Comparison of ENCODE assay signal across 9 cellular contexts in the genomic region with DNA sequence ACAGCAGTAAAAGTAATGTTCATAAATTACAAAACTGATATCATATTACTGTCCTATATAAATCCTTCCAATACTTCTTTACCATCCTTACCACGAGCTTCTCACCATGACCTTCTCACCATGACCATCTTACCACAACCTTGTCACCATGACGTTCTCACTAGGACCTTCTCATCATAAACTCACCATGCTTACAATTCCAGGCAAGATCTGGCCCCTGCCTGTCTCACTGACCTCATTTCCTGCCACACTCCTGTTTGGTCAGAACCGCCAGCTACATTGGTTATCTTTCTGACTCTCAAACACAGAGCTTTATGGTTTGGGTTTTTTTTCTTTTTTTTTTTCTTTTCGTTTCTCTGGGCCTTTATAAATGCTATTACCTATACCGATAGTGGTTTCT.
DNase-seq lines count a peak whose midpoint lies in the region; ATAC-seq, FAIRE-seq and TF ChIP-seq lines count a peak whose summit lies in the region.
"Had no signal": no experiment of that assay in that cellular context is flagged by ENCODE, and none has a peak within 500 bp of the region (broad histone marks: within the 10 kb centered on the region; RNA-seq: fewer than 3 reads in every experiment).

No MANE protein-coding gene starts in this region.

- no peak for TF ChIP-seq CTCF in D721Med (IDR thresholded peaks at IDR 0.05; ENCODE audit: insufficient read depth, missing control alignments)

- H3K27me3 ChIP-seq in CD4-positive, alpha-beta memory T cell (ENCODE audit: insufficient read depth, low read length) = no peaks in the 10 kb centered on the region

- POLR2A ChIA-PET in CD4-positive, alpha-beta memory T cell (lab: Charles Lee; ENCODE audit: partially characterized antibody) = interaction anchor here (1.2 to 2.8 kb wide), 6 partner anchors 9 to 940 kb away, joined by 4 to 10 read pairs (median 5); partner anchors contain the start of gene ID2
- POLR2A ChIA-PET in activated CD8-positive, alpha-beta T cell treated with anti-CD3 and anti-CD28 coated beads, Interleukin-2, amount 10 ng/mL, durations not matched to agents 7 days and 5 days (lab: Charles Lee) = interaction anchor here (1.2 kb wide), 1 partner anchor 19 kb away, joined by 6 read pairs; no protein-coding TSS in a partner anchor

- H3K27ac Mint-ChIP-seq in CD4-positive, alpha-beta memory T cell = peak overlapping the region; percentile 36 to 96 (median 90)
- H3K27ac Mint-ChIP-seq in activated CD8-positive, alpha-beta T cell treated with anti-CD3 and anti-CD28 coated beads, Interleukin-2, amount 10 ng/mL, durations not matched to agents 7 days and 5 days = peak overlapping the region; percentile 63

- H3K36me3 Mint-ChIP-seq in CD4-positive, alpha-beta memory T cell = no peaks in the 10 kb centered on the region
- H3K36me3 Mint-ChIP-seq in activated CD8-positive, alpha-beta T cell treated with anti-CD3 and anti-CD28 coated beads, Interleukin-2, amount 10 ng/mL, durations not matched to agents 7 days and 5 days (ENCODE audit: low read depth) = peaks cover 76% of the 10 kb centered on the region

- peak; percentile 71 to 83 (median 75) for DNase-seq in CD4-positive, alpha-beta memory T cell
- DNase-seq in ELR (ENCODE audit: low read depth) = peak; percentile 3
- DNase-seq in activated CD8-positive, alpha-beta T cell treated with anti-CD3 and anti-CD28 coated beads, Interleukin-2, amount 10 ng/mL, durations not matched to agents 7 days and 5 days = peak; percentile 80
- DNase-seq in fibroblast of peridontal ligament (ENCODE audit: extremely low read depth) = peak; percentile 7
- DNase-seq in D721Med (ENCODE audit: insufficient read length, low spot score) = no peak
- DNase-seq in NOMO-1 (lab: John Stamatoyannopoulos, UW; ENCODE audit: unreplicated experiment in 2 of 2) = no peak
- no peak for DNase-seq in NCI-H2227 treated with DMSO at 0.1 percent for 48 hours (lab: John Stamatoyannopoulos, UW)
- no peak for DNase-seq in D341Med (ENCODE audit: low spot score)
- DNase-seq: MV-4-11 had no signal

- no peaks in the 10 kb centered on the region for H3K27me3 Mint-ChIP-seq in CD4-positive, alpha-beta memory T cell
- no peaks in the 10 kb centered on the region for H3K27me3 Mint-ChIP-seq in activated CD8-positive, alpha-beta T cell treated with anti-CD3 and anti-CD28 coated beads, Interleukin-2, amount 10 ng/mL, durations not matched to agents 7 days and 5 days (ENCODE audit: low read depth)

- H3K36me3 ChIP-seq in CD4-positive, alpha-beta memory T cell (ENCODE audit: insufficient read depth, low read length) = no peaks in the 10 kb centered on the region

- no peak overlapping the region for H3K27ac ChIP-seq in CD4-positive, alpha-beta memory T cell (ENCODE audit: low read depth, low read length)

- peaks cover 17 to 45% (median 28%) of the 10 kb centered on the region in 4 donors for H3K4me1 Mint-ChIP-seq in CD4-positive, alpha-beta memory T cell
- peaks cover 56% of the 10 kb centered on the region for H3K4me1 Mint-ChIP-seq in activated CD8-positive, alpha-beta T cell treated with anti-CD3 and anti-CD28 coated beads, Interleukin-2, amount 10 ng/mL, durations not matched to agents 7 days and 5 days (ENCODE audit: low read depth)

- no peak for FAIRE-seq in D721Med (lab: Jason Lieb, UNC)

- H3K4me3 ChIP-seq in CD4-positive, alpha-beta memory T cell (ENCODE audit: low read length in 2 of 2) = no peak overlapping the region

- H3K9me3 ChIP-seq in CD4-positive, alpha-beta memory T cell (ENCODE audit: control insufficient read depth in 1 of 2, low read length in 2 of 2) = no peaks in the 10 kb centered on the region

- intact Hi-C loops in CD4-positive, alpha-beta memory T cell (cut with micrococcal nuclease) = no loop called here

- peaks cover 0 to 4% (median 0%) of the 10 kb centered on the region in 8 donors for H3K9me3 Mint-ChIP-seq in CD4-positive, alpha-beta memory T cell
- H3K9me3 Mint-ChIP-seq in activated CD8-positive, alpha-beta T cell treated with anti-CD3 and anti-CD28 coated beads, Interleukin-2, amount 10 ng/mL, durations not matched to agents 7 days and 5 days (ENCODE audit: insufficient read depth) = peaks cover 34% of the 10 kb centered on the region

- ATAC-seq in activated CD8-positive, alpha-beta T cell treated with anti-CD3 and anti-CD28 coated beads, Interleukin-2, amount 10 ng/mL, durations not matched to agents 7 days and 5 days = peak; percentile 83

- peak overlapping the region in 5 of 8 donors; percentile 7 to 71 (median 21) for H3K4me3 Mint-ChIP-seq in CD4-positive, alpha-beta memory T cell
- H3K4me3 Mint-ChIP-seq in activated CD8-positive, alpha-beta T cell treated with anti-CD3 and anti-CD28 coated beads, Interleukin-2, amount 10 ng/mL, durations not matched to agents 7 days and 5 days = peak overlapping the region; percentile 24

- H3K4me1 ChIP-seq in CD4-positive, alpha-beta memory T cell (ENCODE audit: insufficient read depth, low read length) = peaks cover 10% of the 10 kb centered on the region

- CTCF ChIA-PET in CD4-positive, alpha-beta memory T cell (lab: Charles Lee; ENCODE audit: partially characterized antibody) = interaction anchor here (0.6 kb wide), 1 partner anchor 18 kb away, joined by 4 read pairs; no protein-coding TSS in a partner anchor
- CTCF ChIA-PET in activated CD8-positive, alpha-beta T cell treated with anti-CD3 and anti-CD28 coated beads, Interleukin-2, amount 10 ng/mL, durations not matched to agents 7 days and 5 days (lab: Charles Lee) = interaction anchor here (1.2 kb wide), 1 partner anchor 20 kb away, joined by 4 read pairs; no protein-coding TSS in a partner anchor

Comparison
In these comparisons a context has a peak if more than half of its experiments do, and no peak if none do; other contexts are left out.
1. DNase-seq: peak in CD4-positive, alpha-beta memory T cell (5 of 5), ELR (single experiment), activated CD8-positive, alpha-beta T cell treated with anti-CD3 and anti-CD28 coated beads, Interleukin-2, amount 10 ng/mL, durations not matched to agents 7 days and 5 days (single experiment) and fibroblast of peridontal ligament (single experiment); none in D721Med (single experiment), NOMO-1 (0 of 2), NCI-H2227 treated with DMSO at 0.1 percent for 48 hours (single experiment) and D341Med (single experiment).